Comparison of ENCODE assay signal across 8 cellular contexts in genomic region chr7:101857358-101857794, GRCh38. TPM values are rescaled to one million over a fixed set of nuclear protein-coding genes. Genes with fewer than 3 reads are reported as not detected.
DNase-seq lines count a peak whose midpoint lies in the region; ATAC-seq and TF ChIP-seq lines count a peak whose summit lies in the region.

No MANE protein-coding gene starts in this region.

- peak overlapping the region; percentile 89 for H3K4me2 ChIP-seq in osteoblast (ENCODE audit: insufficient read depth, low read length)

- H3K27ac ChIP-seq in osteoblast (ENCODE audit: low read depth, low read length) = peak overlapping the region; percentile 90

- peaks cover 16% of the 10 kb centered on the region for H3K4me1 ChIP-seq in osteoblast (ENCODE audit: insufficient read depth, low read length)

- peaks cover 47% of the 10 kb centered on the region for H3K4me1 Mint-ChIP-seq in activated CD8-positive, alpha-beta T cell treated with anti-CD3 and anti-CD28 coated beads, Interleukin-2, amount 10 ng/mL, durations not matched to agents 7 days and 5 days (ENCODE audit: low read depth)

- TF ChIP-seq CTCF in osteoblast (IDR thresholded peaks at IDR 0.05; ENCODE audit: extremely low read depth, low read depth, low read length) = no peak

- no peaks in the 10 kb centered on the region for H3K36me3 Mint-ChIP-seq in activated CD8-positive, alpha-beta T cell treated with anti-CD3 and anti-CD28 coated beads, Interleukin-2, amount 10 ng/mL, durations not matched to agents 7 days and 5 days (ENCODE audit: low read depth)

- H3K9me3 ChIP-seq in osteoblast (ENCODE audit: low read depth, low read length) = no peaks in the 10 kb centered on the region

- ATAC-seq in GM18520 (IDR thresholded peaks at IDR 0.05; ENCODE audit: unreplicated experiment) = peak; percentile 10
- peak; percentile 36 for ATAC-seq in HG02852 (IDR thresholded peaks at IDR 0.05; ENCODE audit: unreplicated experiment)
- ATAC-seq in activated CD8-positive, alpha-beta T cell treated with anti-CD3 and anti-CD28 coated beads, Interleukin-2, amount 10 ng/mL, durations not matched to agents 7 days and 5 days = peak; percentile 12
- no peak for ATAC-seq in GM19351 (IDR thresholded peaks at IDR 0.05; ENCODE audit: unreplicated experiment)

- DNase-seq in activated CD8-positive, alpha-beta T cell treated with anti-CD3 and anti-CD28 coated beads, Interleukin-2, amount 10 ng/mL, durations not matched to agents 7 days and 5 days = no peak
- DNase-seq in osteoblast (ENCODE audit: insufficient read length, low spot score, missing footprints) (no peak), NCI-H1105 treated with DMSO at 0.1 percent for 48 hours (lab: John Stamatoyannopoulos, UW) (no peak), RPMI8226 (no peak), C1 segment of cervical spinal cord (lab: John Stamatoyannopoulos, UW) (no peak)

- H3K4me3 Mint-ChIP-seq in activated CD8-positive, alpha-beta T cell treated with anti-CD3 and anti-CD28 coated beads, Interleukin-2, amount 10 ng/mL, durations not matched to agents 7 days and 5 days = peak overlapping the region; percentile 83

- peaks cover 55% of the 10 kb centered on the region for H4K20me1 ChIP-seq in osteoblast (ENCODE audit: insufficient read depth, low read length)

- no peaks in the 10 kb centered on the region for H3K36me3 ChIP-seq in osteoblast (ENCODE audit: insufficient read depth, low read length)

- peaks cover 74% of the 10 kb centered on the region for H3K79me2 ChIP-seq in osteoblast (ENCODE audit: insufficient read depth, low read length)

- POLR2A ChIA-PET in activated CD8-positive, alpha-beta T cell treated with anti-CD3 and anti-CD28 coated beads, Interleukin-2, amount 10 ng/mL, durations not matched to agents 7 days and 5 days (lab: Charles Lee) = interaction anchor here (1.3 kb wide), 1 partner anchor 114 kb away, joined by 3 read pairs; no protein-coding TSS in a partner anchor

- H3K27me3 ChIP-seq in osteoblast (ENCODE audit: insufficient read depth, low read length) = no peaks in the 10 kb centered on the region

- H3K9me3 Mint-ChIP-seq in activated CD8-positive, alpha-beta T cell treated with anti-CD3 and anti-CD28 coated beads, Interleukin-2, amount 10 ng/mL, durations not matched to agents 7 days and 5 days (ENCODE audit: insufficient read depth) = no peaks in the 10 kb centered on the region

- H2AFZ ChIP-seq in osteoblast (ENCODE audit: low read length) = no peak overlapping the region

- no peak overlapping the region for H3K4me3 ChIP-seq in osteoblast (ENCODE audit: insufficient read depth, low read length)

- CTCF ChIA-PET in activated CD8-positive, alpha-beta T cell treated with anti-CD3 and anti-CD28 coated beads, Interleukin-2, amount 10 ng/mL, durations not matched to agents 7 days and 5 days (lab: Charles Lee) = interaction anchor here (0.8 to 1.8 kb wide), 5 partner anchors 11 to 171 kb away, joined by 3 to 8 read pairs (median 5); no protein-coding TSS in a partner anchor

- no peaks in the 10 kb centered on the region for H3K27me3 Mint-ChIP-seq in activated CD8-positive, alpha-beta T cell treated with anti-CD3 and anti-CD28 coated beads, Interleukin-2, amount 10 ng/mL, durations not matched to agents 7 days and 5 days (ENCODE audit: low read depth)

- peak overlapping the region; percentile 96 for H3K27ac Mint-ChIP-seq in activated CD8-positive, alpha-beta T cell treated with anti-CD3 and anti-CD28 coated beads, Interleukin-2, amount 10 ng/mL, durations not matched to agents 7 days and 5 days

RNA-seq across cellular contexts. Expression of gene CUX1, which starts 40.0 kb away (rescaled TPM):
- total RNA-seq in activated CD8-positive, alpha-beta T cell treated with anti-CD3 and anti-CD28 coated beads, Interleukin-2, amount 10 ng/mL, durations not matched to agents 7 days and 5 days = 10 to 100 TPM; 30.7 to 31.2 TPM
- total RNA-seq in osteoblast = 39.2 and 41.6 TPM in 2 replicates
